ENCODE assay signal across 13 cellular contexts in genomic region chr17:59027750-59028149, GRCh38.
A peak's percentile ranks its signal among the peaks of the same experiment; 100 is the strongest.
DNase-seq lines count a peak whose midpoint lies in the region; ATAC-seq and TF ChIP-seq lines count a peak whose summit lies in the region.
"Had no signal": no experiment of that assay in that cellular context is flagged by ENCODE, and none has a peak within 500 bp of the region (broad histone marks: within the 10 kb centered on the region; RNA-seq: fewer than 3 reads in every experiment).

No MANE protein-coding gene starts in this region.

- H3K4me3 ChIP-seq in cardiac muscle cell (no peak overlapping the region), right atrium auricular region (no peak overlapping the region), fibroblast of villous mesenchyme (ENCODE audit: low read depth, low read length) (no peak overlapping the region)
- H3K4me3 ChIP-seq: tibial nerve had no signal

- H3K4me1 ChIP-seq in cardiac muscle cell (ENCODE audit: low read depth) (peaks cover 24% of the 10 kb centered on the region), right atrium auricular region (peaks cover 0 to 4% of the 10 kb centered on the region in 2 donors)

- H3K36me3 ChIP-seq in cardiac muscle cell (no peaks in the 10 kb centered on the region), right atrium auricular region (peaks cover 8% of the 10 kb centered on the region)

- H3K27me3 Mint-ChIP-seq in stimulated activated naive B cell treated with anti-CD40 and anti-IgM and Interleukin-4, amounts not matched to agents 10 μg/mL and 1 μg/mL and 100 μg/mL, for 72 hours, result no peaks in the 10 kb centered on the region
- no peaks in the 10 kb centered on the region for H3K27me3 Mint-ChIP-seq in immature natural killer cell (ENCODE audit: low read depth in 3 of 3)

- H3K27ac ChIP-seq in cardiac muscle cell (peak overlapping the region; percentile 85), right atrium auricular region (no peak overlapping the region)

- peaks cover 18 to 29% of the 10 kb centered on the region in 2 donors for H3K36me3 Mint-ChIP-seq in stimulated activated naive B cell treated with anti-CD40 and anti-IgM and Interleukin-4, amounts not matched to agents 10 μg/mL and 1 μg/mL and 100 μg/mL, for 72 hours
- peaks cover 4 to 17% (median 15%) of the 10 kb centered on the region in 3 donors for H3K36me3 Mint-ChIP-seq in immature natural killer cell

- H3K9me3 ChIP-seq in cardiac muscle cell (ENCODE audit: low read depth) (no peaks in the 10 kb centered on the region), right atrium auricular region (no peaks in the 10 kb centered on the region)
- H3K9me3 ChIP-seq: tibial nerve had no signal

- ATAC-seq in stimulated activated naive B cell treated with anti-CD40 and anti-IgM and Interleukin-4, amounts not matched to agents 10 μg/mL and 1 μg/mL and 100 μg/mL, for 72 hours (replicated peaks), result peak in 1 of 2 donors; percentile 39
- ATAC-seq in GM18909 (IDR thresholded peaks at IDR 0.05; ENCODE audit: poor library complexity, unreplicated experiment) (no peak), HG03139 (IDR thresholded peaks at IDR 0.05; ENCODE audit: unreplicated experiment) (no peak)
- ATAC-seq: activated CD4-positive, CD25-positive, alpha-beta regulatory T cell treated with anti-CD3 and anti-CD28 coated beads, Interleukin-2, amount 50 U/mL, for 24 hours; PC-3 had no signal

- H3K27ac Mint-ChIP-seq in stimulated activated naive B cell treated with anti-CD40 and anti-IgM and Interleukin-4, amounts not matched to agents 10 μg/mL and 1 μg/mL and 100 μg/mL, for 72 hours, result peak overlapping the region; percentile 27
- H3K27ac Mint-ChIP-seq in immature natural killer cell, result peak overlapping the region in 2 of 6 donors; percentile 33 to 40

- no peaks in the 10 kb centered on the region for H3K9me3 Mint-ChIP-seq in stimulated activated naive B cell treated with anti-CD40 and anti-IgM and Interleukin-4, amounts not matched to agents 10 μg/mL and 1 μg/mL and 100 μg/mL, for 72 hours
- no peaks in the 10 kb centered on the region for H3K9me3 Mint-ChIP-seq in immature natural killer cell

- DNase-seq in cardiac muscle cell (ENCODE audit: low read depth in 1 of 2, low spot score in 1 of 2) (peak in 1 of 2 donors; percentile 34), right atrium auricular region (ENCODE audit: low spot score) (no peak), RPMI8226 (peak; percentile 74), fibroblast of villous mesenchyme (ENCODE audit: low read depth) (peak; percentile 7), immature natural killer cell (no peak)
- DNase-seq in stimulated activated naive B cell treated with anti-CD40 and anti-IgM and Interleukin-4, amounts not matched to agents 10 μg/mL and 1 μg/mL and 100 μg/mL, for 72 hours, result no peak
- DNase-seq: NCI-H1417, PC-3, SW 1271 had no signal

- TF ChIP-seq CTCF in cardiac muscle cell (IDR thresholded peaks at IDR 0.05; ENCODE audit: low read depth, low read length), result no peak
- no peak for TF ChIP-seq CTCF in right atrium auricular region (IDR thresholded peaks at IDR 0.05)
- no peak for TF ChIP-seq CTCF in fibroblast of villous mesenchyme (IDR thresholded peaks at IDR 0.05; ENCODE audit: insufficient read depth, low read depth, low read length)

- peak overlapping the region; percentile 0 to 13 for H3K4me3 Mint-ChIP-seq in stimulated activated naive B cell treated with anti-CD40 and anti-IgM and Interleukin-4, amounts not matched to agents 10 μg/mL and 1 μg/mL and 100 μg/mL, for 72 hours
- H3K4me3 Mint-ChIP-seq in immature natural killer cell, result no peak overlapping the region

- peaks cover 12 to 22% of the 10 kb centered on the region in 2 donors for H3K4me1 Mint-ChIP-seq in stimulated activated naive B cell treated with anti-CD40 and anti-IgM and Interleukin-4, amounts not matched to agents 10 μg/mL and 1 μg/mL and 100 μg/mL, for 72 hours
- H3K4me1 Mint-ChIP-seq in immature natural killer cell, result no peaks in the 10 kb centered on the region

- H3K27me3 ChIP-seq in cardiac muscle cell (no peaks in the 10 kb centered on the region), right atrium auricular region (no peaks in the 10 kb centered on the region)
- H3K27me3 ChIP-seq: tibial nerve had no signal

Comparison
In these comparisons a context has a peak if more than half of its experiments do, and no peak if none do; other contexts are left out.
1. DNase-seq: peak in RPMI8226 (single experiment) and fibroblast of villous mesenchyme (single experiment); none in right atrium auricular region (single experiment), stimulated activated naive B cell treated with anti-CD40 and anti-IgM and Interleukin-4, amounts not matched to agents 10 μg/mL and 1 μg/mL and 100 μg/mL, for 72 hours (single experiment) and immature natural killer cell (0 of 3).
2. H3K4me3 Mint-ChIP-seq: peak in stimulated activated naive B cell treated with anti-CD40 and anti-IgM and Interleukin-4, amounts not matched to agents 10 μg/mL and 1 μg/mL and 100 μg/mL, for 72 hours (2 of 2); none in immature natural killer cell (0 of 5).